1 cellular context compared by ENCODE assay signal in the genomic region with DNA sequence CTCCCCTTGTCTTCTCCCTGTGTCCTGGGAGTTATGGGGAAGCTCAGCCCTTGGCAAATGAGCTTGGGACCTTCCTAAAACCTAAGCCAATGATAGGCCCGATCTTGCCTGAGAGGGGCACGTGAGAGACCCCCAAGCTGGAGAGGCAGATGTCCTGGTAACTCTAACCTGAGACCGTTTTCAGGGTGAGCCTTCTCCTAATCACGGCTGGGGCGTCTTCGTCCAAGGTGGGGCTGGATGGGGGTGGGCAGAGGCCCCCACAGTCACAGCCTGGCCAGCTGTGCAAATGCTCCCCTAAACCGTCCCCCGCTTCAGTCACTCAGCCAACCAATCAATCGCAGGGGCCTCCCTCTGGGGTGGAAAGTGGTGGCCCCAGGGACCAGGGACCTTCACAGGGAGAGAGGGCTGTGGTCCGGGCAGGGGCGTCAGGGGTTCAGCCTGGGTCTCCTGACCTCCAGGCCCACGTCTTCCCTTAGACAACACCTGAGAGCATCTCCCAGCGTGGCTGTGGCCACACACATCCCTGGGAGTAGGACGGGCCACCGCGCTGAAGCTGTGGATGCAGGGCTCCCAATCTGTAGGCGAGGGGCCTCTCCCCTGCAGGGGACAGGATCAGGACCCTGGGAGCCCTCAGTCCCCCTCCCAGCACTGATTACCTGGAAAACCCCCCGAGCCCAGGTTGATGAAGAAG.
TF ChIP-seq lines count a peak whose summit lies in the region.

No MANE protein-coding gene starts in this region.

TF ChIP-seq in endothelial cell of umbilical vein, 7 proteins besides CTCF, POLR2A, EP300 and RAD21:
- TF ChIP-seq MYC (IDR thresholded peaks at IDR 0.05; ENCODE audit: low read depth, low read length): no peak
- TF ChIP-seq POLR2AphosphoS5 (IDR thresholded peaks at IDR 0.05; ENCODE audit: insufficient read depth, low read depth, low read length): no peak
- TF ChIP-seq GATA2 (IDR thresholded peaks at IDR 0.05; ENCODE audit: insufficient read depth, insufficient read length, low read depth, low read length): no peak
- TF ChIP-seq, protein P1, sequence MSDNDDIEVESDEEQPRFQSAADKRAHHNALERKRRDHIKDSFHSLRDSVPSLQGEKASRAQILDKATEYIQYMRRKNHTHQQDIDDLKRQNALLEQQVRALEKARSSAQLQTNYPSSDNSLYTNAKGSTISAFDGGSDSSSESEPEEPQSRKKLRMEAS (IDR thresholded peaks at IDR 0.05; ENCODE audit: insufficient read depth, insufficient read length): no peak
- no peak for TF ChIP-seq EZH2 (IDR thresholded peaks at IDR 0.05; ENCODE audit: borderline replicate concordance, low read depth, low read length, severe bottlenecking)
- no peak for TF ChIP-seq FOS (IDR thresholded peaks at IDR 0.05; ENCODE audit: borderline replicate concordance, insufficient read depth, low read length)
- TF ChIP-seq JUN (IDR thresholded peaks at IDR 0.05; ENCODE audit: borderline replicate concordance, insufficient read depth, insufficient read length, low read depth): no peak
